Comparison of ENCODE assay signal across 26 cellular contexts in genomic region chr12:124629117-124629516, GRCh38.
"Had no signal": no experiment of that assay in that cellular context is flagged by ENCODE, and none has a peak within 500 bp of the region (broad histone marks: within the 10 kb centered on the region; RNA-seq: fewer than 3 reads in every experiment).

No MANE protein-coding gene starts in this region.

- H3K27ac ChIP-seq: neural progenitor cell, parathyroid adenoma, psoas muscle, suprapubic skin, thyroid gland, transverse colon, upper lobe of right lung, uterus had no signal

- DNase-seq: naive thymus-derived CD4-positive, alpha-beta T cell; natural killer cell; occipital lobe; ovary; posterior cingulate gyrus; psoas muscle; right cardiac atrium; small intestine; stimulated activated CD4-positive, alpha-beta T cell treated with anti-CD3 and anti-CD28 coated beads, Interleukin-15, amount 100 ng/mL, for 24 hours; stimulated activated CD4-positive, alpha-beta T cell treated with anti-CD3 and anti-CD28 coated beads, Interleukin-2, amount 100 ng/mL, for 24 hours; stimulated activated CD4-positive, alpha-beta T cell treated with anti-CD3 and anti-CD28 coated beads, Interleukin-2, amount 100 ng/mL, for 48 hours; stimulated activated CD4-positive, alpha-beta T cell treated with anti-CD3 and anti-CD28 coated beads, Interleukin-4, amount 100 ng/mL, for 24 hours; stimulated activated naive B cell treated with anti-CD40 and anti-IgM and Interleukin-4, amounts not matched to agents 10 μg/mL and 1 μg/mL and 100 μg/mL, for 72 hours; stimulated activated naive CD4-positive, alpha-beta T cell treated with Interleukin-2 at 50 U/mL for 16 hours; stomach; substantia nigra; thyroid gland; transverse colon; upper lobe of right lung; uterus had no signal

- H3K4me3 ChIP-seq: neural progenitor cell, ovary, psoas muscle, stomach, suprapubic skin, thoracic aorta, thyroid gland, transverse colon, upper lobe of right lung, uterus had no signal

- H2AFZ ChIP-seq: neural progenitor cell, parathyroid adenoma had no signal

- ATAC-seq: naive thymus-derived CD4-positive, alpha-beta T cell; natural killer cell; right cardiac atrium; sciatic nerve; stimulated activated effector memory CD8-positive, alpha-beta T cell treated with anti-CD3 and anti-CD28 coated beads, Interleukin-12 subunit alpha, Interleukin-12 subunit beta, amount 100 ng/mL, for 72 hours; stimulated activated naive B cell treated with anti-CD40 and anti-IgM and Interleukin-4, amounts not matched to agents 10 μg/mL and 1 μg/mL and 100 μg/mL, for 72 hours; upper lobe of right lung had no signal

- H3K9me3 ChIP-seq: ovary, psoas muscle, stomach, suprapubic skin, thoracic aorta, thyroid gland, transverse colon, upper lobe of right lung, uterus had no signal

- H3K4me1 ChIP-seq: parathyroid adenoma had no signal

- H3K79me2 ChIP-seq: parathyroid adenoma had no signal

- H3K4me2 ChIP-seq: neural progenitor cell had no signal

- H3K27me3 ChIP-seq: neural progenitor cell, ovary, stomach, suprapubic skin, thyroid gland, transverse colon, upper lobe of right lung, uterus had no signal

- H3K36me3 ChIP-seq: neural progenitor cell, ovary, stomach, suprapubic skin, thoracic aorta, thyroid gland, transverse colon, upper lobe of right lung, uterus had no signal

- H3K9ac ChIP-seq: neural progenitor cell, parathyroid adenoma had no signal

- FAIRE-seq: small intestine had no signal
